In the genomic region with DNA sequence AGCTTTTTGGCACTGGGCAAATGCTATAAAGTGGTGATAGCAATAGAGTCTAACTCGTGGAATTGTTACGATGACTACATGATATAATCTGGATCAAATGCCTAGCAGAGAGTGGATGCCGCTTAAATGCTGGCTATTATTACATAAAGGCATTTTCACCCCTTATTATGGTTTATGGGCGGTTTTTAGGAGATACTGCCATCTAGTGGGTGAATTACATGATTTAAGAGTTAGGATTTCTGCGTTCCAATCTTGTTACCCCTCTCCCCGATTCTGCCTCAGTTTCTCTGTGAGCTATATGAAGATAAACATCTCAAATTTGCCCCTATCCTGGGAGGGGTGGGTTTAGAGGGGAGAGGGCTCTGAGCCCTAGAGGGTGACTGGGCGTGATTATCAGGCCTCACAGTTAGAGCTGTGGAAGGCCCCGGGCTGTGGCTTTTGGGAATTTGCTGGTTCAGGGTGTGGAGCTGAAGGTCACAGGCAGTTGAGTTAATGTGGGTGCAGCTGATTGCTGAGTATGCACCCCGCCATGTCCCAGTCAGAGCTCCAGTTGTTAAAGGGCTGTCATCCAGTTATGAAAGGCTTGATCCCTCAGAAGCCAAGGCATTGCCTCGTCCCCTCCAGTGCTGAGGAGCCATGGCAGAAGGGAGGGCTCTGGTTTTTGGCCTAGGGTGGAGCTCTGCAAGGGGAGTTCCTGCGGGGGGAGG, we compare ENCODE assay signal across 8 cellular contexts. TPM values are rescaled to one million over a fixed set of nuclear protein-coding genes. Genes with fewer than 3 reads are reported as not detected.
DNase-seq lines count a peak whose midpoint lies in the region; ATAC-seq and TF ChIP-seq lines count a peak whose summit lies in the region.

No MANE protein-coding gene starts in this region.

- no TSS peak for BruUV-seq in A673 (replicated peaks; lab: Mats Ljungman, UMichigan)

- intact Hi-C loops in A673 (cut with micrococcal nuclease; ENCODE audit: unreplicated experiment) (no loop called here), lower leg skin (cut with DNase I; ENCODE audit: low total_unique reads) (no loop called here)

- POLR2A ChIA-PET in A673 (lab: Charles Lee; ENCODE audit: low non-redundant PET), result interaction anchor here (0.7 kb wide), 1 partner anchor 135 kb away, joined by 15 read pairs; no protein-coding TSS in a partner anchor

- no peaks in the 10 kb centered on the region for H3K4me1 ChIP-seq in A673 (ENCODE audit: insufficient read depth, low read length, poor library complexity, severe bottlenecking)

- H3K4me3 ChIP-seq in A673 (ENCODE audit: low read depth, low read length, poor library complexity, severe bottlenecking), result no peak overlapping the region
- no peak overlapping the region for H3K4me3 ChIP-seq in lower leg skin (ENCODE audit: low read depth, poor library complexity, severe bottlenecking)

- TF ChIP-seq CTCF in A673 (conservative IDR thresholded peaks at IDR 0.05; ENCODE audit: low read depth, low read length), result peak; percentile 73
- TF ChIP-seq CTCF in GM12872 (IDR thresholded peaks at IDR 0.05; ENCODE audit: insufficient read depth, low read depth, low read length), result peak; percentile 39; the same call in 2 of the 3 replicates
- no peak for TF ChIP-seq CTCF in lower leg skin (IDR thresholded peaks at IDR 0.05)

- H3K9me3 ChIP-seq in A673 (ENCODE audit: low read depth, low read length, poor library complexity, severe bottlenecking), result no peaks in the 10 kb centered on the region

- DNase-seq in A673 (ENCODE audit: low spot score) (peak; percentile 59), NCI-H82 treated with DMSO at 0.1 percent for 48 hours (lab: John Stamatoyannopoulos, UW; ENCODE audit: unreplicated experiment) (peak; percentile 14), dermis microvascular lymphatic vessel endothelial cell (ENCODE audit: low read depth in 2 of 2) (peak; percentile 20 to 51), mesenteric fat pad (ENCODE audit: low spot score) (peak; percentile 30), lower leg skin (ENCODE audit: low spot score in 2 of 2) (no peak)
- DNase-seq in effector CD4-positive, alpha-beta T cell, result no peak

- H3K27me3 ChIP-seq in A673 (replicated peaks; ENCODE audit: insufficient read depth, low read depth, low read length, poor library complexity), result no peaks in the 10 kb centered on the region

- CTCF ChIA-PET in A673 (lab: Charles Lee), result no interaction called here

- ATAC-seq in HG03342 (IDR thresholded peaks at IDR 0.05; ENCODE audit: unreplicated experiment), result no peak

- H3K27ac ChIP-seq in A673 (ENCODE audit: low read depth, low read length, poor library complexity, severe bottlenecking), result no peak overlapping the region

- H3K36me3 ChIP-seq in A673 (ENCODE audit: insufficient read depth, low read length, poor library complexity, severe bottlenecking), result no peaks in the 10 kb centered on the region

- WGBS in lower leg skin, 2 donors, result 27 to 33% methylated on average over 11 of the region's 11 CpGs

- TF ChIP-seq POLR2A in lower leg skin (IDR thresholded peaks at IDR 0.05), result no peak

RNA-seq across cellular contexts. Expression of a gene that starts 14.4 kb away (rescaled TPM):
- total RNA-seq in A673 (2021), result 10.7 and 12.1 TPM in 2 replicates
- total RNA-seq in dermis microvascular lymphatic vessel endothelial cell, result 15.0 and 29.0 TPM in 2 replicates
- 15.4 TPM for total RNA-seq in mesenteric fat pad
- total RNA-seq in lower leg skin, result 10 to 100 TPM; 22.1 to 41.1 (median 31.7) TPM

RNA-seq across cellular contexts. Expression of a gene that starts 15.9 kb away (rescaled TPM):
- total RNA-seq in A673 (2021), result not detected in 2 replicates
- total RNA-seq in dermis microvascular lymphatic vessel endothelial cell, result 0.26 and 0.38 TPM in 2 replicates
- 1.1 TPM for total RNA-seq in mesenteric fat pad
- total RNA-seq in lower leg skin, result 1 to 10 TPM in 1 of 4 donors, under 1 TPM in 1, not detected in 2; 0.26 to 2.5 TPM

RNA-seq across cellular contexts. Expression of a gene that starts 35.6 kb away (rescaled TPM):
- 2.4 and 4.0 TPM in 2 replicates for total RNA-seq in A673 (2021)
- 13.4 and 15.6 TPM in 2 replicates for total RNA-seq in dermis microvascular lymphatic vessel endothelial cell
- total RNA-seq in mesenteric fat pad, result 68.8 TPM
- total RNA-seq in lower leg skin, result 10 to 100 TPM; 38.1 to 42.3 (median 40.4) TPM

RNA-seq across cellular contexts. Expression of a gene that starts 44.9 kb away (rescaled TPM):
- total RNA-seq in A673 (2021), result 36.9 and 42.7 TPM in 2 replicates
- 31.6 and 33.0 TPM in 2 replicates for total RNA-seq in dermis microvascular lymphatic vessel endothelial cell
- 56.5 TPM for total RNA-seq in mesenteric fat pad
- 10 to 100 TPM; 20.5 to 46.4 (median 33.9) TPM for total RNA-seq in lower leg skin

RNA-seq across cellular contexts. Expression of a gene that starts 52.3 kb away (rescaled TPM):
- total RNA-seq in A673 (2021) (10.9 and 15.0 TPM in 2 replicates), dermis microvascular lymphatic vessel endothelial cell (0.77 and 1.1 TPM in 2 replicates), mesenteric fat pad (789 TPM), lower leg skin (100 to 1,000 TPM in 1 of 4 donors, 10 to 100 TPM in 3; 65.0 to 259 (median 84.7) TPM)

Comparison
In these comparisons a context has a peak if more than half of its experiments do, and no peak if none do; other contexts are left out.
1. DNase-seq: peak in A673 (single experiment), NCI-H82 treated with DMSO at 0.1 percent for 48 hours (single experiment), dermis microvascular lymphatic vessel endothelial cell (2 of 2) and mesenteric fat pad (single experiment); none in lower leg skin (0 of 2) and effector CD4-positive, alpha-beta T cell (single experiment).
2. CTCF ChIP-seq: peak in A673 (single experiment) and GM12872 (single experiment); none in lower leg skin (0 of 3).